25 cellular contexts compared by ENCODE assay signal in genomic region chr12:43544703-43545102, GRCh38. TPM values are rescaled to one million over a fixed set of nuclear protein-coding genes. Genes with fewer than 3 reads are reported as not detected.
DNase-seq lines count a peak whose midpoint lies in the region; ATAC-seq, FAIRE-seq and TF ChIP-seq lines count a peak whose summit lies in the region.
"Had no signal": no experiment of that assay in that cellular context is flagged by ENCODE, and none has a peak within 500 bp of the region (broad histone marks: within the 10 kb centered on the region; RNA-seq: fewer than 3 reads in every experiment).

No MANE protein-coding gene starts in this region.

- no peak overlapping the region for H3K4me3 Mint-ChIP-seq in GM23338
- H3K4me3 Mint-ChIP-seq in WTC11 = no peak overlapping the region
- H3K4me3 Mint-ChIP-seq in activated T-helper 1 cell treated with anti-CD3 and anti-CD28 coated beads, Interleukin-12 subunit alpha, Interleukin-12 subunit beta, Interleukin-2, Interleukin-4 antibody, amounts not matched to agents 30 ng/mL and 10 ng/mL and 1 ng/mL, durations not matched to agents 14 hours and 24 hours and 36 hours = no peak overlapping the region
- H3K4me3 Mint-ChIP-seq: CD14-positive monocyte; CD4-positive, alpha-beta T cell; CD8-positive, alpha-beta memory T cell had no signal

- POLR2A ChIA-PET in HEK293 (lab: Yijun Ruan, JAX) = no interaction called here
- POLR2A ChIA-PET in WTC11 (lab: Charles Lee) = no interaction called here

- FAIRE-seq in HTR-8/SVneo (lab: Jason Lieb, UNC) = no peak
- FAIRE-seq: A549, D721Med, GM12878, GM19239, H54 had no signal

- no peaks in the 10 kb centered on the region for H3K27me3 Mint-ChIP-seq in GM23338 (ENCODE audit: insufficient read depth, low read depth, poor library complexity)
- peaks cover 3% of the 10 kb centered on the region for H3K27me3 Mint-ChIP-seq in WTC11 (ENCODE audit: low read depth)
- no peaks in the 10 kb centered on the region for H3K27me3 Mint-ChIP-seq in activated T-helper 1 cell treated with anti-CD3 and anti-CD28 coated beads, Interleukin-12 subunit alpha, Interleukin-12 subunit beta, Interleukin-2, Interleukin-4 antibody, amounts not matched to agents 30 ng/mL and 10 ng/mL and 1 ng/mL, durations not matched to agents 14 hours and 24 hours and 36 hours (ENCODE audit: insufficient read depth)

- H3K27ac ChIP-seq in GM23338 (ENCODE audit: low read depth) (no peak overlapping the region), HEK293 (ENCODE audit: extremely low read depth, low read depth, low read length) (no peak overlapping the region)
- H3K27ac ChIP-seq: A549; BLaER1 treated with 17β-estradiol and CSF1 and Interleukin-3, amounts not matched to agents 10 nM and 100 nM had no signal

- H3K4me1 ChIP-seq in GM23338 (ENCODE audit: insufficient read depth) (no peaks in the 10 kb centered on the region), HEK293 (ENCODE audit: control insufficient read depth, insufficient read depth, low read length) (no peaks in the 10 kb centered on the region)
- H3K4me1 ChIP-seq: A549; BE2C; BLaER1 treated with 17β-estradiol and CSF1 and Interleukin-3, amounts not matched to agents 10 nM and 100 nM; HAP-1 had no signal

- DNase-seq in GM23338 (ENCODE audit: low spot score) (no peak), WTC11 (ENCODE audit: low spot score) (no peak), HTR-8/SVneo (ENCODE audit: insufficient read length, low spot score) (no peak), hepatic stellate cell (ENCODE audit: low spot score) (no peak)
- no peak for DNase-seq in activated T-helper 1 cell treated with anti-CD3 and anti-CD28 coated beads, Interleukin-12 subunit alpha, Interleukin-12 subunit beta, Interleukin-2, Interleukin-4 antibody, amounts not matched to agents 30 ng/mL and 10 ng/mL and 1 ng/mL, durations not matched to agents 14 hours and 24 hours and 36 hours (ENCODE audit: low spot score)
- DNase-seq: 8988T; ACHN; AML-193; BE2C; CD4-positive, alpha-beta T cell; CD8-positive, alpha-beta memory T cell; DMS 273 treated with DMSO at 0.1 percent for 48 hours; DMS79; EL; GDM1; GOT3 had no signal

- H2AFZ ChIP-seq in GM23338 = no peak overlapping the region

- H3K9me3 Mint-ChIP-seq in GM23338 (no peaks in the 10 kb centered on the region), WTC11 (no peaks in the 10 kb centered on the region)
- no peaks in the 10 kb centered on the region for H3K9me3 Mint-ChIP-seq in activated T-helper 1 cell treated with anti-CD3 and anti-CD28 coated beads, Interleukin-12 subunit alpha, Interleukin-12 subunit beta, Interleukin-2, Interleukin-4 antibody, amounts not matched to agents 30 ng/mL and 10 ng/mL and 1 ng/mL, durations not matched to agents 14 hours and 24 hours and 36 hours
- H3K9me3 Mint-ChIP-seq: CD4-positive, alpha-beta T cell had no signal

- no peak for ATAC-seq in GM23338
- peak; percentile 32; the same call in 1 of the 2 replicates for ATAC-seq in WTC11
- ATAC-seq: A549, GM12878 had no signal

- peaks cover 28% of the 10 kb centered on the region for H3K79me2 ChIP-seq in GM23338 (replicated peaks; ENCODE audit: insufficient read depth)

- peaks cover 6% of the 10 kb centered on the region for H3K27me3 ChIP-seq in GM23338 (ENCODE audit: insufficient read depth)
- H3K27me3 ChIP-seq: BE2C; BLaER1 treated with 17β-estradiol and CSF1 and Interleukin-3, amounts not matched to agents 10 nM and 100 nM had no signal

- intact Hi-C loops in activated T-helper 1 cell treated with anti-CD3 and anti-CD28 coated beads, Interleukin-12 subunit alpha, Interleukin-12 subunit beta, Interleukin-2, Interleukin-4 antibody, amounts not matched to agents 30 ng/mL and 10 ng/mL and 1 ng/mL, durations not matched to agents 14 hours and 24 hours and 36 hours (cut with micrococcal nuclease) = no loop called here

- no peak overlapping the region for H3K4me2 ChIP-seq in GM23338
- H3K4me2 ChIP-seq: A549; BLaER1 treated with 17β-estradiol and CSF1 and Interleukin-3, amounts not matched to agents 10 nM and 100 nM had no signal

- H3F3A ChIP-seq in GM23338 (replicated peaks; ENCODE audit: low read depth) = no peaks in the 10 kb centered on the region

- no peak for TF ChIP-seq CTCF in GM23338 (conservative IDR thresholded peaks at IDR 0.05; ENCODE audit: low read depth in 2 of 2)
- no peak for TF ChIP-seq CTCF in HEK293 (tag by site-specific recombination; IDR thresholded peaks at IDR 0.05)
- no peak for TF ChIP-seq CTCF in WTC11 (IDR thresholded peaks at IDR 0.05)

- H3K36me3 ChIP-seq in GM23338 (ENCODE audit: insufficient read depth) (peaks cover 4% of the 10 kb centered on the region; the same call in 1 of the 2 replicates), HEK293 (ENCODE audit: control insufficient read depth in 2 of 2, insufficient read depth in 1 of 2, low read length in 2 of 2) (no peaks in the 10 kb centered on the region)
- H3K36me3 ChIP-seq: BE2C; BLaER1 treated with 17β-estradiol and CSF1 and Interleukin-3, amounts not matched to agents 10 nM and 100 nM; HAP-1 had no signal

- H3K4me3 ChIP-seq in GM23338 (no peak overlapping the region), HEK293 (ENCODE audit: low read depth, low read length) (no peak overlapping the region)
- H3K4me3 ChIP-seq: A549; BLaER1 treated with 17β-estradiol and CSF1 and Interleukin-3, amounts not matched to agents 10 nM and 100 nM; GM12878; HAP-1 had no signal

- H3K9me2 ChIP-seq in GM23338 (ENCODE audit: insufficient read depth) = no peaks in the 10 kb centered on the region

- H3K9me3 ChIP-seq in HEK293 (ENCODE audit: control insufficient read depth, insufficient read depth, low read depth, low read length) = no peaks in the 10 kb centered on the region
- H3K9me3 ChIP-seq: A549; BE2C; BLaER1 treated with 17β-estradiol and CSF1 and Interleukin-3, amounts not matched to agents 10 nM and 100 nM; HAP-1 had no signal

- no peak overlapping the region for H3K27ac Mint-ChIP-seq in GM23338
- no peak overlapping the region for H3K27ac Mint-ChIP-seq in WTC11
- H3K27ac Mint-ChIP-seq in activated T-helper 1 cell treated with anti-CD3 and anti-CD28 coated beads, Interleukin-12 subunit alpha, Interleukin-12 subunit beta, Interleukin-2, Interleukin-4 antibody, amounts not matched to agents 30 ng/mL and 10 ng/mL and 1 ng/mL, durations not matched to agents 14 hours and 24 hours and 36 hours = no peak overlapping the region
- H3K27ac Mint-ChIP-seq: CD14-positive monocyte; CD4-positive, alpha-beta T cell; CD8-positive, alpha-beta memory T cell had no signal

- H4K20me1 ChIP-seq in GM23338 (replicated peaks; ENCODE audit: insufficient read depth) = 0 out of 2 replicates have a peak, but pooled peaks cover 3% of the 10 kb centered on the region
- H4K20me1 ChIP-seq: BLaER1 treated with 17β-estradiol and CSF1 and Interleukin-3, amounts not matched to agents 10 nM and 100 nM had no signal

- H3K4me1 Mint-ChIP-seq in GM23338 (peaks cover 2% of the 10 kb centered on the region; the same call in 1 of the 3 replicates), WTC11 (peaks cover 8% of the 10 kb centered on the region)
- no peaks in the 10 kb centered on the region for H3K4me1 Mint-ChIP-seq in activated T-helper 1 cell treated with anti-CD3 and anti-CD28 coated beads, Interleukin-12 subunit alpha, Interleukin-12 subunit beta, Interleukin-2, Interleukin-4 antibody, amounts not matched to agents 30 ng/mL and 10 ng/mL and 1 ng/mL, durations not matched to agents 14 hours and 24 hours and 36 hours (ENCODE audit: low read depth)
- H3K4me1 Mint-ChIP-seq: CD14-positive monocyte; CD8-positive, alpha-beta memory T cell had no signal

- CTCF ChIA-PET in HEK293 (lab: Yijun Ruan, JAX) = no interaction called here
- CTCF ChIA-PET in WTC11 (lab: Charles Lee) = interaction anchor here (0.9 kb wide), 1 partner anchor 8 kb away, joined by 4 read pairs; the partner anchor contains the start of gene ADAMTS20

- no peaks in the 10 kb centered on the region for H3K36me3 Mint-ChIP-seq in GM23338 (ENCODE audit: low read depth)
- H3K36me3 Mint-ChIP-seq in WTC11 = peaks cover 13% of the 10 kb centered on the region
- no peaks in the 10 kb centered on the region for H3K36me3 Mint-ChIP-seq in activated T-helper 1 cell treated with anti-CD3 and anti-CD28 coated beads, Interleukin-12 subunit alpha, Interleukin-12 subunit beta, Interleukin-2, Interleukin-4 antibody, amounts not matched to agents 30 ng/mL and 10 ng/mL and 1 ng/mL, durations not matched to agents 14 hours and 24 hours and 36 hours (ENCODE audit: low read depth)
- H3K36me3 Mint-ChIP-seq: CD14-positive monocyte; CD8-positive, alpha-beta memory T cell had no signal

TF ChIP-seq in GM23338, 12 proteins besides CTCF, POLR2A, EP300 and RAD21 (continues in another document):
- no peak for TF ChIP-seq NANOG (IDR thresholded peaks at IDR 0.05; ENCODE audit: borderline replicate concordance)

TF ChIP-seq in WTC11, 78 proteins besides CTCF, POLR2A, EP300 and RAD21:
- TF ChIP-seq ATF1 (CRISPR knock-in tag; IDR thresholded peaks at IDR 0.05) (no peak), IRF1 (CRISPR knock-in tag; IDR thresholded peaks at IDR 0.05) (no peak), FOXJ3 (CRISPR knock-in tag; IDR thresholded peaks at IDR 0.05; ENCODE audit: borderline replicate concordance) (no peak), GABPB1 (CRISPR knock-in tag; IDR thresholded peaks at IDR 0.05) (no peak), NFE2L1 (CRISPR knock-in tag; IDR thresholded peaks at IDR 0.05) (no peak), ZNF317 (CRISPR knock-in tag; IDR thresholded peaks at IDR 0.05; ENCODE audit: borderline replicate concordance, low read depth) (no peak), ETV6 (CRISPR knock-in tag; IDR thresholded peaks at IDR 0.05) (no peak), CREB1 (CRISPR knock-in tag; IDR thresholded peaks at IDR 0.05) (no peak)

RNA-seq across cellular contexts. Expression of gene ADAMTS20, which starts 7.3 kb away (rescaled TPM):
- 8.7 and 9.3 TPM in 2 replicates for total RNA-seq in GM23338 (2014; rRNA removed; shearing (Covaris generic))
- polyA plus RNA-seq in GM23338 (2016; fragmentation: Nextera tagmentation; extraction: Ambion mirVana) = 1.5 and 2.0 TPM in 2 replicates
- 6.0 to 7.4 TPM (median 7.2 TPM) in 3 replicates for total RNA-seq in WTC11 (2021)
- not detected in 2 replicates for total RNA-seq in activated T-helper 1 cell treated with anti-CD3 and anti-CD28 coated beads, Interleukin-12 subunit alpha, Interleukin-12 subunit beta, Interleukin-2, Interleukin-4 antibody, amounts not matched to agents 30 ng/mL and 10 ng/mL and 1 ng/mL, durations not matched to agents 14 hours and 24 hours and 36 hours
- total RNA-seq: CD4-positive, alpha-beta T cell; CD8-positive, alpha-beta memory T cell; GM12878 had no signal
- polyA plus RNA-seq: A549; CD14-positive monocyte; CD8-positive, alpha-beta memory T cell had no signal
